In the genomic region with DNA sequence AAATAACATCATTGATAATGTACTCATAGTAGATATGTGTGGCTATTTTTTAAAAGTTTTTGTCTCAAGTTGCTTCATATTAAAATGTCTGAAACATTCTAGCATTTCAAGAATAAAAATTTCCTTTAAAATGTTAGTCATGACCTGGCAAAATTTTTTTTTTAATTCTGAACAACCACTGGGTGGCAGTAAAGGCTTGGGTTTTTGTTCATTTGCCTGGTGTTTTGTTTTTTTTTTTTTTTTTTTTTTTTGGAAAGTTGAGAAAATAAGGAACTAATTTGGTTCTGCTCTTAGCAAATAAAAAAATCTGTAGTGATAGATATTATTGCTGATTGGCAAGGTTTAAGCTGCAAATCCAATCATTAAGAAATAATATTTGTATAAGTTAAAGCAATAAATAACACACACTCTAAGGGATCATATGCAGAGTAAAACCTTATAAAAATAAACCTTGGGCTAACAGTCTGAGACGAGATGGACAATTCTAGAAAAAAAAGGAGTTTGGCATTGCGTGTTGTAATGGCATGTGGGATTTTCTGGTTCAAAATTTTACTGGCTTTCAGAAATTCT, we compare ENCODE assay signal across 9 cellular contexts.
DNase-seq lines count a peak whose midpoint lies in the region; ATAC-seq and TF ChIP-seq lines count a peak whose summit lies in the region.
"Had no signal": no experiment of that assay in that cellular context is flagged by ENCODE, and none has a peak within 500 bp of the region (broad histone marks: within the 10 kb centered on the region; RNA-seq: fewer than 3 reads in every experiment).

No MANE protein-coding gene starts in this region.

- intact Hi-C loops in ascending aorta (cut with DNase I) = loop anchor here (5.0 kb wide), 1 partner anchor 1172 kb away; no protein-coding TSS in a partner anchor
- intact Hi-C loops in posterior cingulate gyrus (cut with DNase I) = loop anchor here (1.0 to 2.0 kb wide), 2 partner anchors 268 to 1172 kb away; no protein-coding TSS in a partner anchor
- intact Hi-C loops in activated T-helper 2 cell treated with anti-CD3 and anti-CD28 coated beads, Interferon-gamma antibody, Interleukin-2, Interleukin-4, amounts not matched to agents 10 μg/mL and 5 μg/mL and 100 μg/mL, durations not matched to agents 14 hours and 24 hours and 36 hours (cut with micrococcal nuclease) = loop anchor here (1.0 to 10.0 kb wide), 4 partner anchors 160 to 1170 kb away; a partner anchor contains a TSS

- no peak overlapping the region for H3K4me3 ChIP-seq in SK-N-SH (ENCODE audit: low read depth in 2 of 2, low read length in 1 of 2)
- H3K4me3 ChIP-seq in ascending aorta = no peak overlapping the region

- no peak overlapping the region for H3K4me3 Mint-ChIP-seq in activated T-helper 2 cell treated with anti-CD3 and anti-CD28 coated beads, Interferon-gamma antibody, Interleukin-2, Interleukin-4, amounts not matched to agents 10 μg/mL and 5 μg/mL and 100 μg/mL, durations not matched to agents 14 hours and 24 hours and 36 hours (ENCODE audit: low read depth)
- H3K4me3 Mint-ChIP-seq: activated naive CD8-positive, alpha-beta T cell had no signal

- no peaks in the 10 kb centered on the region for H3F3A ChIP-seq in SK-N-SH (replicated peaks; ENCODE audit: insufficient read depth)

- H3K79me2 ChIP-seq in SK-N-SH (ENCODE audit: insufficient read depth) = no peaks in the 10 kb centered on the region

- H3K4me1 ChIP-seq in SK-N-SH (ENCODE audit: control insufficient read depth in 1 of 2, insufficient read depth in 2 of 2, low read depth in 1 of 2, low read length in 1 of 2) = no peaks in the 10 kb centered on the region
- no peaks in the 10 kb centered on the region for H3K4me1 ChIP-seq in ascending aorta

- 9% methylated on average over 2 of the region's 2 CpGs for WGBS in SK-N-SH (ENCODE audit: low lambda C conversion rate)

- no peak overlapping the region for H3K27ac ChIP-seq in SK-N-SH (ENCODE audit: low read depth in 2 of 2, low read length in 1 of 2)
- no peak overlapping the region for H3K27ac ChIP-seq in ascending aorta

- POLR2A ChIA-PET in SK-N-SH (lab: Yijun Ruan, JAX) = no interaction called here

- peaks cover 21% of the 10 kb centered on the region for H3K27me3 Mint-ChIP-seq in activated T-helper 2 cell treated with anti-CD3 and anti-CD28 coated beads, Interferon-gamma antibody, Interleukin-2, Interleukin-4, amounts not matched to agents 10 μg/mL and 5 μg/mL and 100 μg/mL, durations not matched to agents 14 hours and 24 hours and 36 hours (ENCODE audit: low read depth)

- H3K9me3 ChIP-seq in SK-N-SH (no peaks in the 10 kb centered on the region), ascending aorta (no peaks in the 10 kb centered on the region)

- no peak for TF ChIP-seq EP300 in SK-N-SH (IDR thresholded peaks at IDR 0.05; ENCODE audit: borderline replicate concordance in 1 of 2, low read depth in 1 of 2, low read length in 1 of 2)

- no peaks in the 10 kb centered on the region for H3K36me3 Mint-ChIP-seq in activated T-helper 2 cell treated with anti-CD3 and anti-CD28 coated beads, Interferon-gamma antibody, Interleukin-2, Interleukin-4, amounts not matched to agents 10 μg/mL and 5 μg/mL and 100 μg/mL, durations not matched to agents 14 hours and 24 hours and 36 hours (ENCODE audit: low read depth)
- H3K36me3 Mint-ChIP-seq: activated naive CD8-positive, alpha-beta T cell had no signal

- H2AFZ ChIP-seq in SK-N-SH (ENCODE audit: low read depth) = no peak overlapping the region

- H3K4me2 ChIP-seq in SK-N-SH = no peak overlapping the region

- CTCF ChIA-PET in SK-N-SH (lab: Yijun Ruan, JAX) = interaction anchor here (0.6 to 1.6 kb wide), 7 partner anchors 13 to 891 kb away, joined by 3 to 6 read pairs (median 4); no protein-coding TSS in a partner anchor

- no peak overlapping the region for H3K27ac Mint-ChIP-seq in activated T-helper 2 cell treated with anti-CD3 and anti-CD28 coated beads, Interferon-gamma antibody, Interleukin-2, Interleukin-4, amounts not matched to agents 10 μg/mL and 5 μg/mL and 100 μg/mL, durations not matched to agents 14 hours and 24 hours and 36 hours
- H3K27ac Mint-ChIP-seq: activated naive CD8-positive, alpha-beta T cell had no signal

- H3K36me3 ChIP-seq in SK-N-SH (replicated peaks in 1 of 2; ENCODE audit: control insufficient read depth in 1 of 2, insufficient read depth in 2 of 2, low read length in 1 of 2) (no peaks in the 10 kb centered on the region), ascending aorta (no peaks in the 10 kb centered on the region)

- no peaks in the 10 kb centered on the region for H3K9me2 ChIP-seq in SK-N-SH

- no peaks in the 10 kb centered on the region for H3K4me1 Mint-ChIP-seq in activated T-helper 2 cell treated with anti-CD3 and anti-CD28 coated beads, Interferon-gamma antibody, Interleukin-2, Interleukin-4, amounts not matched to agents 10 μg/mL and 5 μg/mL and 100 μg/mL, durations not matched to agents 14 hours and 24 hours and 36 hours (ENCODE audit: low read depth)

- no peaks in the 10 kb centered on the region for H3K9me3 Mint-ChIP-seq in activated T-helper 2 cell treated with anti-CD3 and anti-CD28 coated beads, Interferon-gamma antibody, Interleukin-2, Interleukin-4, amounts not matched to agents 10 μg/mL and 5 μg/mL and 100 μg/mL, durations not matched to agents 14 hours and 24 hours and 36 hours

- H3K27me3 ChIP-seq in SK-N-SH (ENCODE audit: insufficient read depth) (no peaks in the 10 kb centered on the region), ascending aorta (no peaks in the 10 kb centered on the region)

- no peak overlapping the region for H3K9ac ChIP-seq in SK-N-SH

- DNase-seq in SK-N-SH = peak; percentile 23
- DNase-seq in Kasumi-1 (lab: John Stamatoyannopoulos, UW) = peak; percentile 55
- DNase-seq in ascending aorta (ENCODE audit: low spot score in 2 of 2) = no peak
- no peak for DNase-seq in left lobe of liver (ENCODE audit: low spot score)
- DNase-seq in posterior cingulate gyrus = no peak
- no peak for DNase-seq in activated T-helper 2 cell treated with anti-CD3 and anti-CD28 coated beads, Interferon-gamma antibody, Interleukin-2, Interleukin-4, amounts not matched to agents 10 μg/mL and 5 μg/mL and 100 μg/mL, durations not matched to agents 14 hours and 24 hours and 36 hours (ENCODE audit: low spot score)

- peak; percentile 82 for TF ChIP-seq RAD21 in SK-N-SH (IDR thresholded peaks at IDR 0.05; ENCODE audit: low read length)

- H4K20me1 ChIP-seq in SK-N-SH (ENCODE audit: insufficient read depth) = no peaks in the 10 kb centered on the region

- TF ChIP-seq CTCF in SK-N-SH (IDR thresholded peaks at IDR 0.05) (peak; percentile 75), ascending aorta (IDR thresholded peaks at IDR 0.05) (peak in 2 of 3 experiments; percentile 32 to 52)

- ATAC-seq in SK-N-SH treated with all-trans-retinoic acid at 6 μM for 48 hours (no peak), left lobe of liver (peak; percentile 42), HG03521 (IDR thresholded peaks at IDR 0.05; ENCODE audit: unreplicated experiment) (no peak)

TF ChIP-seq in SK-N-SH, 30 proteins besides CTCF, POLR2A, EP300 and RAD21:
- peak; percentile 43 for TF ChIP-seq SMC3 (IDR thresholded peaks at IDR 0.05; ENCODE audit: low read depth, low read length)
- TF ChIP-seq, protein P1, sequence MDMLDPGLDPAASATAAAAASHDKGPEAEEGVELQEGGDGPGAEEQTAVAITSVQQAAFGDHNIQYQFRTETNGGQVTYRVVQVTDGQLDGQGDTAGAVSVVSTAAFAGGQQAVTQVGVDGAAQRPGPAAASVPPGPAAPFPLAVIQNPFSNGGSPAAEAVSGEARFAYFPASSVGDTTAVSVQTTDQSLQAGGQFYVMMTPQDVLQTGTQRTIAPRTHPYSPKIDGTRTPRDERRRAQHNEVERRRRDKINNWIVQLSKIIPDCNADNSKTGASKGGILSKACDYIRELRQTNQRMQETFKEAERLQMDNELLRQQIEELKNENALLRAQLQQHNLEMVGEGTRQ (IDR thresholded peaks at IDR 0.05; ENCODE audit: borderline replicate concordance, low read depth, low read length) = no peak
- TF ChIP-seq TEAD4 (IDR thresholded peaks at IDR 0.05; ENCODE audit: borderline replicate concordance, insufficient read depth) = no peak
- TF ChIP-seq TCF12 (IDR thresholded peaks at IDR 0.05) = no peak
- TF ChIP-seq POLR2AphosphoS5 (IDR thresholded peaks at IDR 0.05; ENCODE audit: low read depth, low read length) = no peak
TF ChIP-seq in SK-N-SH: peak in this region for 1.

TF ChIP-seq in SK-N-SH treated with all-trans-retinoic acid at 6 μM for 48 hours, 23 proteins besides CTCF, POLR2A, EP300 and RAD21 (continues in another document):
- TF ChIP-seq CSDC2 (CRISPR knock-in tag; IDR thresholded peaks at IDR 0.05) = no peak
- TF ChIP-seq, protein P2, sequence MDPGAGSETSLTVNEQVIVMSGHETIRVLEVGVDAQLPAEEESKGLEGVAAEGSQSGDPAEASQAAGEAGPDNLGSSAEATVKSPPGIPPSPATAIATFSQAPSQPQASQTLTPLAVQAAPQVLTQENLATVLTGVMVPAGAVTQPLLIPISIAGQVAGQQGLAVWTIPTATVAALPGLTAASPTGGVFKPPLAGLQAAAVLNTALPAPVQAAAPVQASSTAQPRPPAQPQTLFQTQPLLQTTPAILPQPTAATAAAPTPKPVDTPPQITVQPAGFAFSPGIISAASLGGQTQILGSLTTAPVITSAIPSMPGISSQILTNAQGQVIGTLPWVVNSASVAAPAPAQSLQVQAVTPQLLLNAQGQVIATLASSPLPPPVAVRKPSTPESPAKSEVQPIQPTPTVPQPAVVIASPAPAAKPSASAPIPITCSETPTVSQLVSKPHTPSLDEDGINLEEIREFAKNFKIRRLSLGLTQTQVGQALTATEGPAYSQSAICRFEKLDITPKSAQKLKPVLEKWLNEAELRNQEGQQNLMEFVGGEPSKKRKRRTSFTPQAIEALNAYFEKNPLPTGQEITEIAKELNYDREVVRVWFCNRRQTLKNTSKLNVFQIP (CRISPR knock-in tag; IDR thresholded peaks at IDR 0.05; ENCODE audit: borderline replicate concordance, low read depth) = no peak
- TF ChIP-seq ZC3H10 (CRISPR knock-in tag; IDR thresholded peaks at IDR 0.05) = no peak

Comparison
In these comparisons a context has a peak if more than half of its experiments do, and no peak if none do; other contexts are left out.
1. DNase-seq: peak in SK-N-SH (single experiment) and Kasumi-1 (2 of 2); none in ascending aorta (0 of 2), left lobe of liver (single experiment), posterior cingulate gyrus (0 of 10) and activated T-helper 2 cell treated with anti-CD3 and anti-CD28 coated beads, Interferon-gamma antibody, Interleukin-2, Interleukin-4, amounts not matched to agents 10 μg/mL and 5 μg/mL and 100 μg/mL, durations not matched to agents 14 hours and 24 hours and 36 hours (single experiment).